18 cellular contexts compared by ENCODE assay signal in the genomic region with DNA sequence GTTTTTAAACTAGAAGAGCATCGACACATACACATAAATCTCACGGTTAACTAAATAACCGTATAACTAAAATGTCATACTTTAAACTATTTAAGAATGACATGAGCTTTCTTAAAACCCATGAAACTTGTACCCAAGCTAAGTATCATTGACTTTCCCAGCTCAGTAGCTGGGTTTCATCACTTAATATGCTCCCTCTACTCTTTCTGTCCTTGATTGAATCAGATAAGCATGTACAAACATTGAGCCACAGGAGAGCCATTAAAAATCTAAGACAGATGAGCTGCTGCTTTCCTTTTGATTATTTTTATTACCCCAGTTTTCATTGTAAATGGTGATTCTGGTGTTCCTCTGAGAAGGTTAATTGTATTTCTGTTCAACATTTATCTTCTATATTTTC.
DNase-seq lines count a peak whose midpoint lies in the region; ATAC-seq and TF ChIP-seq lines count a peak whose summit lies in the region.
"Had no signal": no experiment of that assay in that cellular context is flagged by ENCODE, and none has a peak within 500 bp of the region (broad histone marks: within the 10 kb centered on the region; RNA-seq: fewer than 3 reads in every experiment).

No MANE protein-coding gene starts in this region.

- no peak overlapping the region for H3K4me3 ChIP-seq in skeletal muscle tissue (ENCODE audit: low read length in 3 of 3)
- no peak overlapping the region for H3K4me3 ChIP-seq in tibial nerve
- H3K4me3 ChIP-seq: breast epithelium, esophagus squamous epithelium had no signal

- H3K27me3 Mint-ChIP-seq in stimulated activated naive CD8-positive, alpha-beta T cell treated with anti-CD3 and anti-CD28 coated beads, Interleukin-15, amount 100 ng/mL, for 72 hours: no peaks in the 10 kb centered on the region
- H3K27me3 Mint-ChIP-seq: activated CD4-positive, alpha-beta memory T cell treated with anti-CD3 and anti-CD28 coated beads for 36 hours; activated naive CD8-positive, alpha-beta T cell treated with anti-CD3 and anti-CD28 coated beads for 36 hours; natural killer cell treated with Interleukin-12 subunit alpha and Interleukin-12 subunit beta and Interleukin-15 and Interleukin-18, amount 100 ng/mL, for 72 hours had no signal

- no peak for TF ChIP-seq POLR2A in tibial nerve (IDR thresholded peaks at IDR 0.05)

- H3K27ac ChIP-seq in epithelial cell of prostate (peak overlapping the region; percentile 78), skeletal muscle tissue (ENCODE audit: low read depth, low read length) (peak overlapping the region; percentile 63), tibial nerve (peak overlapping the region in 2 of 4 donors; percentile 44 to 62)

- DNase-seq in HEK293T (ENCODE audit: extremely low spot score): peak; percentile 49
- peak; percentile 54 for DNase-seq in NCI-H748 (lab: John Stamatoyannopoulos, UW; ENCODE audit: unreplicated experiment)
- no peak for DNase-seq in epithelial cell of prostate (ENCODE audit: low read depth, low spot score)
- no peak for DNase-seq in stimulated activated naive CD8-positive, alpha-beta T cell treated with anti-CD3 and anti-CD28 coated beads, Interleukin-15, amount 100 ng/mL, for 72 hours
- DNase-seq in tibial nerve (ENCODE audit: low spot score in 2 of 2): no peak
- DNase-seq: activated CD4-positive, alpha-beta memory T cell treated with anti-CD3 and anti-CD28 coated beads for 36 hours; activated naive CD8-positive, alpha-beta T cell treated with anti-CD3 and anti-CD28 coated beads for 36 hours; activated T-cell treated with anti-CD3 and anti-CD28 coated beads, Interleukin-2, amount 50 U/mL, for 4 hours; AML-193; esophagus squamous epithelium; mesendoderm; MV-4-11; NCI-H2081 treated with DMSO at 0.1 percent for 48 hours; NCI-H524 treated with DMSO at 0.1 percent for 48 hours had no signal

- H3K4me1 Mint-ChIP-seq in stimulated activated naive CD8-positive, alpha-beta T cell treated with anti-CD3 and anti-CD28 coated beads, Interleukin-15, amount 100 ng/mL, for 72 hours: peaks cover 39% of the 10 kb centered on the region

- H3K9ac ChIP-seq in skeletal muscle tissue (ENCODE audit: low read depth in 1 of 3, low read length in 3 of 3): no peak overlapping the region

- H3K27me3 ChIP-seq in skeletal muscle tissue (ENCODE audit: control insufficient read depth in 3 of 3, insufficient read depth in 3 of 3, low read length in 3 of 3): no peaks in the 10 kb centered on the region
- no peaks in the 10 kb centered on the region for H3K27me3 ChIP-seq in tibial nerve
- H3K27me3 ChIP-seq: breast epithelium, esophagus squamous epithelium had no signal

- CTCF ChIA-PET in HEK293T (lab: Yijun Ruan, JAX): interaction anchor here (1.1 to 1.3 kb wide), 2 partner anchors 10 to 135 kb away, joined by 4 to 6 read pairs; no protein-coding TSS in a partner anchor

- H3K27ac Mint-ChIP-seq in stimulated activated naive CD8-positive, alpha-beta T cell treated with anti-CD3 and anti-CD28 coated beads, Interleukin-15, amount 100 ng/mL, for 72 hours: peak overlapping the region in 1 of 2 donors; percentile 54
- H3K27ac Mint-ChIP-seq: activated CD4-positive, alpha-beta memory T cell treated with anti-CD3 and anti-CD28 coated beads for 36 hours; activated naive CD8-positive, alpha-beta T cell treated with anti-CD3 and anti-CD28 coated beads for 36 hours had no signal

- TF ChIP-seq CTCF in tibial nerve (IDR thresholded peaks at IDR 0.05): no peak

- H3K36me3 ChIP-seq in skeletal muscle tissue (ENCODE audit: control insufficient read depth in 3 of 3, insufficient read depth in 3 of 3, low read length in 3 of 3): no peaks in the 10 kb centered on the region
- no peaks in the 10 kb centered on the region for H3K36me3 ChIP-seq in tibial nerve
- H3K36me3 ChIP-seq: breast epithelium had no signal

- no peak overlapping the region for H3K4me3 Mint-ChIP-seq in stimulated activated naive CD8-positive, alpha-beta T cell treated with anti-CD3 and anti-CD28 coated beads, Interleukin-15, amount 100 ng/mL, for 72 hours
- H3K4me3 Mint-ChIP-seq: activated CD4-positive, alpha-beta memory T cell treated with anti-CD3 and anti-CD28 coated beads for 36 hours; activated naive CD8-positive, alpha-beta T cell treated with anti-CD3 and anti-CD28 coated beads for 36 hours; activated T-cell treated with anti-CD3 and anti-CD28 coated beads, Interleukin-2, amount 50 U/mL, for 4 hours; natural killer cell treated with Interleukin-12 subunit alpha and Interleukin-12 subunit beta and Interleukin-15 and Interleukin-18, amount 100 ng/mL, for 72 hours had no signal

- H3K9me3 Mint-ChIP-seq in stimulated activated naive CD8-positive, alpha-beta T cell treated with anti-CD3 and anti-CD28 coated beads, Interleukin-15, amount 100 ng/mL, for 72 hours: no peaks in the 10 kb centered on the region
- H3K9me3 Mint-ChIP-seq: activated CD4-positive, alpha-beta memory T cell treated with anti-CD3 and anti-CD28 coated beads for 36 hours; activated naive CD8-positive, alpha-beta T cell treated with anti-CD3 and anti-CD28 coated beads for 36 hours; activated T-cell treated with anti-CD3 and anti-CD28 coated beads, Interleukin-2, amount 50 U/mL, for 4 hours; natural killer cell treated with Interleukin-12 subunit alpha and Interleukin-12 subunit beta and Interleukin-15 and Interleukin-18, amount 100 ng/mL, for 72 hours had no signal

- POLR2A ChIA-PET in HEK293T (lab: Yijun Ruan, JAX): interaction anchor here (0.9 to 2.3 kb wide), 3 partner anchors 28 to 118 kb away, joined by 3 to 11 read pairs (median 4); no protein-coding TSS in a partner anchor

- H3K4me1 ChIP-seq in skeletal muscle tissue (ENCODE audit: control insufficient read depth in 3 of 3, insufficient read depth in 3 of 3, low read length in 3 of 3): peaks cover 49 to 58% (median 50%) of the 10 kb centered on the region in 3 donors
- H3K4me1 ChIP-seq in tibial nerve: peaks cover 4 to 78% (median 47%) of the 10 kb centered on the region in 4 donors

- no peaks in the 10 kb centered on the region for H3K9me3 ChIP-seq in skeletal muscle tissue (ENCODE audit: control insufficient read depth in 3 of 3, low read length in 3 of 3)
- H3K9me3 ChIP-seq in tibial nerve: no peaks in the 10 kb centered on the region
- H3K9me3 ChIP-seq: breast epithelium, esophagus squamous epithelium had no signal

- TF ChIP-seq EP300 in tibial nerve (IDR thresholded peaks at IDR 0.05): no peak

- ATAC-seq in stimulated activated naive CD8-positive, alpha-beta T cell treated with anti-CD3 and anti-CD28 coated beads, Interleukin-15, amount 100 ng/mL, for 72 hours: no peak
- no peak for ATAC-seq in GM19328 (IDR thresholded peaks at IDR 0.05; ENCODE audit: unreplicated experiment)
- ATAC-seq: activated T-cell treated with anti-CD3 and anti-CD28 coated beads, Interleukin-2, amount 50 U/mL, for 4 hours; natural killer cell treated with Interleukin-12 subunit alpha and Interleukin-12 subunit beta and Interleukin-15 and Interleukin-18, amount 100 ng/mL, for 72 hours had no signal

- WGBS in tibial nerve, 2 donors: 67 to 81% methylated on average over 3 of the region's 3 CpGs

TF ChIP-seq in HEK293T, 16 proteins besides CTCF, POLR2A, EP300 and RAD21:
- TF ChIP-seq HDGF (IDR thresholded peaks at IDR 0.05; ENCODE audit: borderline replicate concordance): no peak
- TF ChIP-seq FOXA1 (IDR thresholded peaks at IDR 0.05): peak; percentile 79; the same call in 1 of the 2 replicates
- TF ChIP-seq L3MBTL2 (conservative IDR thresholded peaks at IDR 0.05): no peak
- TF ChIP-seq, protein P1, sequence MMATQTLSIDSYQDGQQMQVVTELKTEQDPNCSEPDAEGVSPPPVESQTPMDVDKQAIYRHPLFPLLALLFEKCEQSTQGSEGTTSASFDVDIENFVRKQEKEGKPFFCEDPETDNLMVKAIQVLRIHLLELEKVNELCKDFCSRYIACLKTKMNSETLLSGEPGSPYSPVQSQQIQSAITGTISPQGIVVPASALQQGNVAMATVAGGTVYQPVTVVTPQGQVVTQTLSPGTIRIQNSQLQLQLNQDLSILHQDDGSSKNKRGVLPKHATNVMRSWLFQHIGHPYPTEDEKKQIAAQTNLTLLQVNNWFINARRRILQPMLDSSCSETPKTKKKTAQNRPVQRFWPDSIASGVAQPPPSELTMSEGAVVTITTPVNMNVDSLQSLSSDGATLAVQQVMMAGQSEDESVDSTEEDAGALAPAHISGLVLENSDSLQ (IDR thresholded peaks at IDR 0.05): peak; percentile 89
- no peak for TF ChIP-seq NFRKB (IDR thresholded peaks at IDR 0.05)
- TF ChIP-seq CTBP1 (IDR thresholded peaks at IDR 0.05; ENCODE audit: borderline replicate concordance): peak; percentile 94

Comparison
In these comparisons a context has a peak if more than half of its experiments do, and no peak if none do; other contexts are left out.
1. DNase-seq: peak in HEK293T (single experiment) and NCI-H748 (single experiment); none in epithelial cell of prostate (single experiment), stimulated activated naive CD8-positive, alpha-beta T cell treated with anti-CD3 and anti-CD28 coated beads, Interleukin-15, amount 100 ng/mL, for 72 hours (0 of 2) and tibial nerve (0 of 2).